In the genomic region with DNA sequence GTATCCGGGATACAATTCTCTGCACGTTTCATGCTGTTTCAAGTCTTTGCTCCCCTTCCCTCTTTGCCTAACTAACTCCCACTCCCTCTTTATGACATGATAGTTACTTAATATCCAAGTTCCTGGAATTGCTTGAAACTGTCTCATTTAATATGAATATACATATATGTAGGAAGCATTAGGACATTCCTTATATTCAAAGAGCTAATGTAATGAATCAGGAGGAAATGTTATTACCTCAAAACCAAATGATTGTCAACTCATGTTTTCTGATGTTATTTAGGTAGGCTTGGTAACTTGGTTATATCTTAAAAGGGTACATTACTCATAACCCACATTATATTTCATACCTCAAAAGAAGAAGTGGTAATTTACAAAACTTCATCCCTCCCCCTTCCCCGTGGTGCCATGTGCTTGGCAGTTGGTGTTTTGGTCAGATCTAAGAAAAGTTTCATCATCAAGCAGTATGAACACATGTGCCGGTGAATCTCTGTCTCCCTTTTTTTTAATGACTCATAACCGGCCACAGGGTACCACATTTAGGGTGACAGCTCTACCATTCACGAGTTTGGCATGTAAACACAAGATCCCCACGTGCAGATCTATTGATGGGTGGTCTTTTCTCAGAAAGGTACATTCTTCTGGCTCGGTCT, we compare ENCODE assay signal across 7 cellular contexts. TPM values are rescaled to one million over a fixed set of nuclear protein-coding genes. Genes with fewer than 3 reads are reported as not detected.
DNase-seq lines count a peak whose midpoint lies in the region; ATAC-seq lines count a peak whose summit lies in the region.

No MANE protein-coding gene starts in this region.

- no peaks in the 10 kb centered on the region for H3K9me3 ChIP-seq in SJSA1 (replicated peaks)

- H3K36me3 ChIP-seq in SJSA1, result no peaks in the 10 kb centered on the region

- H3K4me3 ChIP-seq in SJSA1, result peak overlapping the region; percentile 13

- H3K27me3 ChIP-seq in SJSA1 (replicated peaks), result no peaks in the 10 kb centered on the region

- ATAC-seq in GM19023 (IDR thresholded peaks at IDR 0.05; ENCODE audit: unreplicated experiment), result peak; percentile 79
- ATAC-seq in HG03039 (IDR thresholded peaks at IDR 0.05; ENCODE audit: unreplicated experiment), result peak; percentile 78

- DNase-seq in SJSA1 (ENCODE audit: low read depth in 1 of 2, low spot score in 2 of 2) (peak; percentile 67 to 78), astrocyte of the hippocampus (ENCODE audit: low read depth, low spot score) (peak; percentile 28), midbrain (lab: John Stamatoyannopoulos, UW) (no peak), SK-N-DZ (ENCODE audit: low spot score) (no peak)
- peak; percentile 23 to 55 for DNase-seq in stimulated activated CD4-positive, alpha-beta T cell treated with anti-CD3 and anti-CD28 coated beads, Interleukin-4, amount 100 ng/mL, for 48 hours (ENCODE audit: low read depth in 2 of 2)

- H3K27ac ChIP-seq in SJSA1, result peak overlapping the region; percentile 54

- peaks cover 38% of the 10 kb centered on the region for H3K4me1 ChIP-seq in SJSA1 (replicated peaks)

RNA-seq across cellular contexts. Expression of a gene that starts 56.5 kb away (rescaled TPM):
- total RNA-seq in SJSA1 (2014; rRNA removed; shearing (Covaris generic)), result not detected in 2 replicates
- not detected in 2 replicates for polyA plus RNA-seq in SK-N-DZ (2014; cell fraction: cytosol; rRNA removed)
- not detected in 2 replicates for polyA plus RNA-seq in SK-N-DZ (2014; cell fraction: nucleus; rRNA removed)

Comparison
In these comparisons a context has a peak if more than half of its experiments do, and no peak if none do; other contexts are left out.
1. DNase-seq: peak in SJSA1 (2 of 2), astrocyte of the hippocampus (single experiment) and stimulated activated CD4-positive, alpha-beta T cell treated with anti-CD3 and anti-CD28 coated beads, Interleukin-4, amount 100 ng/mL, for 48 hours (2 of 2); none in midbrain (single experiment) and SK-N-DZ (single experiment).